17 cellular contexts compared by ENCODE assay signal in the genomic region with DNA sequence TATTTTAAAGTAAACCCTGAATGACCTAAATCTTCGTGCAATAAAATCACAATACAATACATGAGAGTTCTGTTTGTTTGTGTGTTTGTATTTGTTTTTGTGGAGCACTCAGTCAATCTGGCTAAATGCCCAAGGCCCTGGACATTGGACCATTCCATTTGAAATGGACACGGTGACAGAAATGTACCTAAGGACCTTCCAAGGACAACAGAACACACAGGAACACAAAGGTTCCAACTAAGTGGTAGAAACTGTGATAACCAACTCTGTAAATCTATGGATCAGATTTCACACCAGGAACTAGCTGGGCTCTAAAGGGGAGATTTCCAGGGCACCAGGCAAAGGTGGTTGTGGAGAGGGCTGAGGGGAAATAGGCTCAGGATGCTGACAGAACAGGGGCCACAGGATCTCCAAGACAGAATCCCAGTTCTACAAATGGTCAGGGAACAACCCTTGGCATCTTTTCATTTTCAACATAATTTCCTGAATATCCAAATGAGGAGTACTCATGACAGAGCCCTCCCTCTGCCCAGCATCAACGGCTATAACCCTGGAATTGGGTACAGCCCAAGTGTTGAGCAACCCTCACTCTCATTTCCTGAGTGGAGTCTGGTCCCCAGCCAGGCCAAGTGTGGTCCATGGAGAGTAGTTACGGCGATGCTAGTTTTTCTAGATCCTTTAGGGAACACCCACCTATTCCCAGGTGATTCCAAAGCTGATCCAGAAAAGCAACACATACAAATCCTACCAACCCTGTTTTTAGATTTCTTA.
DNase-seq lines count a peak whose midpoint lies in the region; ATAC-seq and TF ChIP-seq lines count a peak whose summit lies in the region.
"Had no signal": no experiment of that assay in that cellular context is flagged by ENCODE, and none has a peak within 500 bp of the region (broad histone marks: within the 10 kb centered on the region; RNA-seq: fewer than 3 reads in every experiment).

No MANE protein-coding gene starts in this region.

- no peak overlapping the region for H3K27ac Mint-ChIP-seq in MCF 10A (ENCODE audit: low read depth, unreplicated experiment)
- no peak overlapping the region for H3K27ac Mint-ChIP-seq in CD8-positive, alpha-beta memory T cell
- H3K27ac Mint-ChIP-seq: GM23338, natural killer cell had no signal

- H3K4me1 ChIP-seq in mammary epithelial cell (ENCODE audit: insufficient read depth, low read length) (no peaks in the 10 kb centered on the region), upper lobe of right lung (no peaks in the 10 kb centered on the region), vagina (peaks cover 8% of the 10 kb centered on the region)
- no peaks in the 10 kb centered on the region for H3K4me1 ChIP-seq in CD8-positive, alpha-beta memory T cell (ENCODE audit: insufficient read depth, low read length)
- H3K4me1 ChIP-seq: Caco-2 had no signal

- H2AFZ ChIP-seq in mammary epithelial cell (ENCODE audit: low read depth, low read length): no peak overlapping the region
- H2AFZ ChIP-seq: GM23338 had no signal

- TF ChIP-seq POLR2A in lower leg skin (IDR thresholded peaks at IDR 0.05): no peak
- no peak for TF ChIP-seq POLR2A in vagina (IDR thresholded peaks at IDR 0.05)

- intact Hi-C loops in MCF 10A (cut with micrococcal nuclease) (no loop called here), mammary epithelial cell (cut with micrococcal nuclease) (no loop called here), lower leg skin (cut with DNase I; ENCODE audit: low total_unique reads) (no loop called here), upper lobe of right lung (cut with DNase I) (no loop called here), vagina (cut with DNase I) (no loop called here)

- DNase-seq in MCF 10A (ENCODE audit: unreplicated experiment) (peak; percentile 4), mammary epithelial cell (no peak), cardiac fibroblast (ENCODE audit: low read depth in 2 of 2) (peak; percentile 63 to 75), lower leg skin (ENCODE audit: low spot score in 2 of 2) (peak; percentile 44 to 90), upper lobe of right lung (no peak), vagina (ENCODE audit: extremely low spot score in 2 of 2) (no peak)
- DNase-seq in CD8-positive, alpha-beta memory T cell: no peak
- DNase-seq: activated CD8-positive, alpha-beta memory T cell treated with anti-CD3 and anti-CD28 coated beads, Interleukin-2, amount 50 U/mL, for 48 hours; activated naive CD4-positive, alpha-beta T cell treated with anti-CD3 and anti-CD28 coated beads, Interleukin-2, amount 50 U/mL, for 16 hours; Caco-2; natural killer cell; NCI-H1436; NCI-H524; stimulated activated CD4-positive, alpha-beta T cell treated with anti-CD3 and anti-CD28 coated beads, Interleukin-4, amount 100 ng/mL, for 24 hours had no signal

- BruUV-seq in MCF 10A (replicated peaks; lab: Mats Ljungman, UMichigan) (no TSS peak), mammary epithelial cell (replicated peaks; lab: Mats Ljungman, UMichigan) (no TSS peak)

- no peak for TF ChIP-seq CTCF in MCF 10A (IDR thresholded peaks at IDR 0.05; ENCODE audit: unreplicated experiment)
- TF ChIP-seq CTCF in mammary epithelial cell (conservative IDR thresholded peaks at IDR 0.05 in 1 of 2, IDR thresholded peaks at IDR 0.05 in 1 of 2; ENCODE audit: extremely low read depth in 1 of 2, insufficient read depth in 1 of 2, low read depth in 1 of 2, low read length in 2 of 2): no peak
- TF ChIP-seq CTCF in cardiac fibroblast (IDR thresholded peaks at IDR 0.05; ENCODE audit: low read depth, low read length): no peak
- no peak for TF ChIP-seq CTCF in lower leg skin (IDR thresholded peaks at IDR 0.05)
- TF ChIP-seq CTCF in upper lobe of right lung (IDR thresholded peaks at IDR 0.05): no peak
- TF ChIP-seq CTCF in vagina (IDR thresholded peaks at IDR 0.05): no peak

- in situ Hi-C loops in mammary epithelial cell (cut with MboI; ENCODE audit: low sequenced_read_pairs in 2 of 2): no loop called here

- H3K4me3 ChIP-seq in mammary epithelial cell (replicated peaks in 1 of 3; ENCODE audit: insufficient read depth in 1 of 3, low read depth in 2 of 3, low read length in 3 of 3) (no peak overlapping the region), cardiac fibroblast (replicated peaks in 1 of 2; ENCODE audit: low read depth in 2 of 2, low read length in 2 of 2) (no peak overlapping the region), lower leg skin (ENCODE audit: low read depth, poor library complexity, severe bottlenecking) (no peak overlapping the region), upper lobe of right lung (no peak overlapping the region), vagina (no peak overlapping the region)
- no peak overlapping the region for H3K4me3 ChIP-seq in CD8-positive, alpha-beta memory T cell (ENCODE audit: low read length)
- H3K4me3 ChIP-seq: GM23338 had no signal

- H3K4me1 Mint-ChIP-seq in MCF 10A (ENCODE audit: insufficient read depth, unreplicated experiment): peaks cover 6% of the 10 kb centered on the region
- H3K4me1 Mint-ChIP-seq in CD8-positive, alpha-beta memory T cell: no peaks in the 10 kb centered on the region
- H3K4me1 Mint-ChIP-seq: natural killer cell had no signal

- H3K36me3 Mint-ChIP-seq in MCF 10A (ENCODE audit: insufficient read depth, unreplicated experiment): no peaks in the 10 kb centered on the region
- H3K36me3 Mint-ChIP-seq in CD8-positive, alpha-beta memory T cell: no peaks in the 10 kb centered on the region
- H3K36me3 Mint-ChIP-seq: natural killer cell had no signal

- H4K20me1 ChIP-seq in mammary epithelial cell (ENCODE audit: insufficient read depth, low read length): no peaks in the 10 kb centered on the region

- H3K36me3 ChIP-seq in mammary epithelial cell (ENCODE audit: insufficient read depth, low read length) (no peaks in the 10 kb centered on the region), upper lobe of right lung (no peaks in the 10 kb centered on the region), vagina (no peaks in the 10 kb centered on the region)
- no peaks in the 10 kb centered on the region for H3K36me3 ChIP-seq in CD8-positive, alpha-beta memory T cell (ENCODE audit: insufficient read depth, low read length)

- H3K27ac ChIP-seq in mammary epithelial cell (ENCODE audit: insufficient read depth, low read depth, low read length) (no peak overlapping the region), upper lobe of right lung (no peak overlapping the region), vagina (no peak overlapping the region)
- H3K27ac ChIP-seq in CD8-positive, alpha-beta memory T cell (ENCODE audit: low read depth, low read length): no peak overlapping the region
- H3K27ac ChIP-seq: KMS-11 had no signal

- H3K4me3 Mint-ChIP-seq in MCF 10A (ENCODE audit: unreplicated experiment): no peak overlapping the region
- no peak overlapping the region for H3K4me3 Mint-ChIP-seq in CD8-positive, alpha-beta memory T cell
- H3K4me3 Mint-ChIP-seq: GM23338, natural killer cell had no signal

- H3K4me2 ChIP-seq in mammary epithelial cell (ENCODE audit: insufficient read depth, low read depth, low read length): no peak overlapping the region
- H3K4me2 ChIP-seq: GM23338, KMS-11 had no signal

- 51% methylated on average over 4 of the region's 5 CpGs for WGBS in mammary epithelial cell (ENCODE audit: low coverage, missing lambda C conversion rate)
- 64% methylated on average over 5 of the region's 5 CpGs for WGBS in lower leg skin, 2 donors

- peak; percentile 58 for ATAC-seq in upper lobe of right lung
- no peak for ATAC-seq in HG02885 (IDR thresholded peaks at IDR 0.05; ENCODE audit: poor library complexity, unreplicated experiment)
- ATAC-seq: GM23338, natural killer cell had no signal

- H3K9ac ChIP-seq in mammary epithelial cell (ENCODE audit: insufficient read depth, low read length): no peak overlapping the region
- H3K9ac ChIP-seq: KMS-11 had no signal

- POLR2A ChIA-PET in MCF 10A (lab: Yijun Ruan, JAX): no interaction called here
- POLR2A ChIA-PET in CD8-positive, alpha-beta memory T cell (lab: Charles Lee): no interaction called here

- H3K27me3 ChIP-seq in mammary epithelial cell (ENCODE audit: insufficient read depth, low read length) (no peaks in the 10 kb centered on the region), upper lobe of right lung (no peaks in the 10 kb centered on the region), vagina (no peaks in the 10 kb centered on the region)
- no peaks in the 10 kb centered on the region for H3K27me3 ChIP-seq in CD8-positive, alpha-beta memory T cell (ENCODE audit: insufficient read depth, low read length, poor library complexity, severe bottlenecking)

- no peaks in the 10 kb centered on the region for H3K27me3 Mint-ChIP-seq in MCF 10A (ENCODE audit: insufficient read depth, unreplicated experiment)
- no peaks in the 10 kb centered on the region for H3K27me3 Mint-ChIP-seq in CD8-positive, alpha-beta memory T cell

- dilution Hi-C loops in mammary epithelial cell (cut with HindIII; ENCODE audit: low sequenced_read_pairs): no loop called here

- no peaks in the 10 kb centered on the region for H3K79me2 ChIP-seq in mammary epithelial cell (ENCODE audit: insufficient read depth, low read length)

- H3K9me3 ChIP-seq in mammary epithelial cell (replicated peaks; ENCODE audit: insufficient read depth, low read length) (no peaks in the 10 kb centered on the region), upper lobe of right lung (no peaks in the 10 kb centered on the region), vagina (no peaks in the 10 kb centered on the region)
- no peaks in the 10 kb centered on the region for H3K9me3 ChIP-seq in CD8-positive, alpha-beta memory T cell (ENCODE audit: low read length)
- H3K9me3 ChIP-seq: Caco-2 had no signal

- CTCF ChIA-PET in MCF 10A (lab: Yijun Ruan, JAX) (interaction anchor here (0.6 to 0.7 kb wide), 2 partner anchors 27 to 882 kb away, joined by 3 to 4 read pairs; no protein-coding TSS in a partner anchor), mammary epithelial cell (lab: Charles Lee; ENCODE audit: low non-redundant PET) (no interaction called here)
- CTCF ChIA-PET in CD8-positive, alpha-beta memory T cell (lab: Charles Lee): no interaction called here

- H3K9me3 Mint-ChIP-seq in MCF 10A (ENCODE audit: unreplicated experiment): peaks cover 7% of the 10 kb centered on the region
- H3K9me3 Mint-ChIP-seq in CD8-positive, alpha-beta memory T cell: peaks cover 0 to 5% (median 0%) of the 10 kb centered on the region in 5 donors
- H3K9me3 Mint-ChIP-seq: GM23338 had no signal

Comparison
In these comparisons a context has a peak if more than half of its experiments do, and no peak if none do; other contexts are left out.
1. DNase-seq: peak in MCF 10A (single experiment), cardiac fibroblast (2 of 2) and lower leg skin (2 of 2); none in mammary epithelial cell (single experiment), upper lobe of right lung (single experiment), CD8-positive, alpha-beta memory T cell (0 of 5) and vagina (0 of 2).